ENCODE assay signal across 26 cellular contexts in the genomic region with DNA sequence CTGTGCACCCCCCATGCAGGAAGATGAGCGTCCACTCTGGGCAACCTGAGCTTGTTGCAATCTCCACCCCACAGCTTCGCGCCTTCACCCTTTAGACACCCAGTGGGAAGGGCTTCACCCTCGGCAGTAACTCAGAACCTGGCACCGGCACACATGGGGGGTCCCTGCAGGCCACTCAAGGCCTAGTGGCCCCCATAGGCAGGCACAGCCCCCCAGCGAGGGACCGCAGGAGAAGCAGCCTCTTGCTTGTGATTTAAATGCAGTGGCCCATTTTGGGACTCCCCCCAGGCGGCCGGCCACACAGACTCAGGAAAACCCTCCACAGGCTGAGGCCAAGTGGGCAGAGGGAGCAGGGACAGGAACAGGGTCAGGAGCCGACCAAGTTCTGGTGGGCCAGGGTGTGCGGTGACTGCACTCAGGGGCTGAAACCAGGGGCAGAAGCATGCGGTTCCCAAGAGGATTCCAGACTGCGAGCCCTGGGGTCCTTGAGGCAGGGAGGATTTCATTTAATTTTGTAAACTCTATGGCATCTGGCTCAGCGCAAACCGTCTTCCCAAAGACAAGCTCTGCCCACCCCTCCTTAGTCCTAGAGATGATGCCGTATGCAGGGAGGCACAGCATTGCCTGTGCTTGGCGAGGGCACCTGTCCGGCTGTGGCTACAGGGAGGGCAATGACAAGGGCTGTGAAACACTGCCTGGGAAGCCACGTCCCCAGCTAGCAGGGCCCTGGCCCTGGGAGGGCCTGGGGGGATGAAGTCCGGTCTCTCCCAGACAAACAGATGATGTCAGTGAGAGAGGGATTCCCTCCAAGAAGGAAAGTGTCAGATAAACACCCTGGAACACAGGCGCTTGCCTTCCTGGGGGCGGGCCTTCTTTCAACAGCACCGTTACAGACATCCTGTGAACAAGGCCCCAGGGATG. TPM values are rescaled to one million over a fixed set of nuclear protein-coding genes. Genes with fewer than 3 reads are reported as not detected.
DNase-seq lines count a peak whose midpoint lies in the region; ATAC-seq and TF ChIP-seq lines count a peak whose summit lies in the region.
"Had no signal": no experiment of that assay in that cellular context is flagged by ENCODE, and none has a peak within 500 bp of the region (broad histone marks: within the 10 kb centered on the region; RNA-seq: fewer than 3 reads in every experiment).

No MANE protein-coding gene starts in this region.

- H3K4me1 ChIP-seq in GM23338 (ENCODE audit: insufficient read depth) = no peaks in the 10 kb centered on the region; the same call in 1 of the 2 replicates
- H3K4me1 ChIP-seq: pancreas had no signal

- H3K4me2 ChIP-seq in GM23338 = no peak overlapping the region
- H3K4me2 ChIP-seq: smooth muscle cell had no signal

- H3K4me1 Mint-ChIP-seq in GM23338 (peaks cover 25% of the 10 kb centered on the region), nephron progenitor cell (peaks cover 56% of the 10 kb centered on the region), chondrocyte (ENCODE audit: low read depth) (no peaks in the 10 kb centered on the region)
- H3K4me1 Mint-ChIP-seq: T-cell had no signal

- H3K27me3 Mint-ChIP-seq in GM23338 (ENCODE audit: insufficient read depth, low read depth, poor library complexity) (peaks cover 15% of the 10 kb centered on the region), nephron progenitor cell (ENCODE audit: low read depth, poor library complexity) (peaks cover 6% of the 10 kb centered on the region), chondrocyte (ENCODE audit: low read depth) (peaks cover 26% of the 10 kb centered on the region)

- 0 out of 2 replicates have a peak overlapping the region, but pooled peaks have one; percentile 32 for H2AFZ ChIP-seq in GM23338

- no peaks in the 10 kb centered on the region for H3F3A ChIP-seq in GM23338 (replicated peaks; ENCODE audit: low read depth)

- no peak overlapping the region for H3K27ac ChIP-seq in GM23338 (ENCODE audit: low read depth)
- H3K27ac ChIP-seq: body of pancreas, pancreas had no signal

- POLR2A ChIA-PET in GM10248 (lab: Yijun Ruan, JAX) = no interaction called here

- no peak for ATAC-seq in GM23338
- ATAC-seq: body of pancreas, GM12878, T-cell had no signal

- CTCF ChIA-PET in GM10248 (lab: Yijun Ruan, JAX) = no interaction called here

- H4K20me1 ChIP-seq in GM23338 (replicated peaks; ENCODE audit: insufficient read depth) = no peaks in the 10 kb centered on the region

- H3K27ac Mint-ChIP-seq in GM23338 = no peak overlapping the region
- H3K27ac Mint-ChIP-seq in nephron progenitor cell = no peak overlapping the region
- H3K27ac Mint-ChIP-seq in chondrocyte (ENCODE audit: unreplicated experiment) = no peak overlapping the region
- H3K27ac Mint-ChIP-seq: dendritic cell treated with granulocyte-macrophage colony-stimulating factor and Interleukin-4, amounts not matched to agents 40 ng/mL and 50 ng/mL, for 4 days; T-cell had no signal

- no peak for DNase-seq in GM23338 (ENCODE audit: low spot score)
- DNase-seq in LNCaP clone FGC (ENCODE audit: low read depth) = peak; percentile 81
- peak; percentile 10 for DNase-seq in fibroblast of the aortic adventitia (ENCODE audit: low read depth)
- DNase-seq in nephron progenitor cell = peak; percentile 29
- DNase-seq in foreskin melanocyte = no peak
- no peak for DNase-seq in GM10248 (ENCODE audit: extremely low spot score)
- no peak for DNase-seq in chondrocyte (ENCODE audit: low spot score)
- DNase-seq: activated naive CD4-positive, alpha-beta T cell treated with anti-CD3 and anti-CD28 coated beads, Interleukin-2, amount 50 U/mL, for 16 hours; AML-193; body of pancreas; GDM1; Kasumi-1; naive B cell; NCI-H1105 treated with DMSO at 0.1 percent for 48 hours; NCI-H510A; pancreas; stimulated activated CD8-positive, alpha-beta memory T cell treated with anti-CD3 and anti-CD28 coated beads, Interleukin-4, amount 100 ng/mL, for 48 hours; substantia nigra; T-cell had no signal

- no peaks in the 10 kb centered on the region for H3K9me2 ChIP-seq in GM23338 (ENCODE audit: insufficient read depth)

- TF ChIP-seq CTCF in GM23338 (conservative IDR thresholded peaks at IDR 0.05; ENCODE audit: low read depth in 2 of 2) = no peak
- TF ChIP-seq CTCF in LNCaP clone FGC (IDR thresholded peaks at IDR 0.05; ENCODE audit: control insufficient read depth, extremely low read depth, insufficient read depth) = no peak
- no peak for TF ChIP-seq CTCF in fibroblast of the aortic adventitia (IDR thresholded peaks at IDR 0.05; ENCODE audit: insufficient read depth, low read length)
- no peak for TF ChIP-seq CTCF in nephron progenitor cell (IDR thresholded peaks at IDR 0.05)
- TF ChIP-seq CTCF in GM10248 (IDR thresholded peaks at IDR 0.05; ENCODE audit: control extremely low read depth, extremely low read depth, low read depth, missing control alignments) = no peak
- TF ChIP-seq CTCF in chondrocyte (IDR thresholded peaks at IDR 0.05) = no peak

- H3K4me3 Mint-ChIP-seq in GM23338 = no peak overlapping the region
- no peak overlapping the region for H3K4me3 Mint-ChIP-seq in nephron progenitor cell
- no peak overlapping the region for H3K4me3 Mint-ChIP-seq in chondrocyte (ENCODE audit: unreplicated experiment)
- H3K4me3 Mint-ChIP-seq: dendritic cell treated with granulocyte-macrophage colony-stimulating factor and Interleukin-4, amounts not matched to agents 40 ng/mL and 50 ng/mL, for 4 days; naive B cell; T-cell had no signal

- H3K79me2 ChIP-seq in GM23338 (replicated peaks; ENCODE audit: insufficient read depth) = no peaks in the 10 kb centered on the region

- no peaks in the 10 kb centered on the region for H3K36me3 ChIP-seq in GM23338 (ENCODE audit: insufficient read depth)
- H3K36me3 ChIP-seq: pancreas had no signal

- no peak overlapping the region for H3K4me3 ChIP-seq in GM23338
- no peak overlapping the region for H3K4me3 ChIP-seq in LNCaP clone FGC (ENCODE audit: low read depth, low read length)
- H3K4me3 ChIP-seq in fibroblast of the aortic adventitia (ENCODE audit: low read depth, low read length) = no peak overlapping the region
- H3K4me3 ChIP-seq: body of pancreas, GM12878, pancreas, smooth muscle cell had no signal

- no peaks in the 10 kb centered on the region; the same call in 2 of the 3 replicates for H3K9me3 Mint-ChIP-seq in GM23338
- no peaks in the 10 kb centered on the region for H3K9me3 Mint-ChIP-seq in nephron progenitor cell
- H3K9me3 Mint-ChIP-seq in chondrocyte (ENCODE audit: low read depth) = no peaks in the 10 kb centered on the region
- H3K9me3 Mint-ChIP-seq: dendritic cell treated with granulocyte-macrophage colony-stimulating factor and Interleukin-4, amounts not matched to agents 40 ng/mL and 50 ng/mL, for 4 days; naive B cell; T-cell had no signal

- no peaks in the 10 kb centered on the region for H3K36me3 Mint-ChIP-seq in GM23338 (ENCODE audit: low read depth)
- H3K36me3 Mint-ChIP-seq in nephron progenitor cell (ENCODE audit: low read depth) = no peaks in the 10 kb centered on the region
- no peaks in the 10 kb centered on the region for H3K36me3 Mint-ChIP-seq in chondrocyte (ENCODE audit: low read depth)
- H3K36me3 Mint-ChIP-seq: naive B cell, T-cell had no signal

- H3K27me3 ChIP-seq in GM23338 (ENCODE audit: insufficient read depth) = no peaks in the 10 kb centered on the region
- H3K27me3 ChIP-seq: body of pancreas, pancreas had no signal

TF ChIP-seq in GM23338, 12 proteins besides CTCF, POLR2A, EP300 and RAD21 (continues in another document):
- TF ChIP-seq CREB1 (CRISPR knock-in tag; IDR thresholded peaks at IDR 0.05; ENCODE audit: low read depth) (no peak), POLR2AphosphoS5 (IDR thresholded peaks at IDR 0.05; ENCODE audit: low read depth) (no peak), STAT1 (IDR thresholded peaks at IDR 0.05; ENCODE audit: unreplicated experiment) (no peak), EZH2phosphoT487 (IDR thresholded peaks at IDR 0.05; ENCODE audit: unreplicated experiment) (no peak), JUNB (IDR thresholded peaks at IDR 0.05; ENCODE audit: unreplicated experiment) (no peak), NANOG (IDR thresholded peaks at IDR 0.05; ENCODE audit: borderline replicate concordance) (no peak), EZH2 (IDR thresholded peaks at IDR 0.05; ENCODE audit: low read depth, unreplicated experiment) (no peak), ZNF331 (CRISPR knock-in tag; IDR thresholded peaks at IDR 0.05; ENCODE audit: low read depth) (no peak)
- TF ChIP-seq, protein P1, sequence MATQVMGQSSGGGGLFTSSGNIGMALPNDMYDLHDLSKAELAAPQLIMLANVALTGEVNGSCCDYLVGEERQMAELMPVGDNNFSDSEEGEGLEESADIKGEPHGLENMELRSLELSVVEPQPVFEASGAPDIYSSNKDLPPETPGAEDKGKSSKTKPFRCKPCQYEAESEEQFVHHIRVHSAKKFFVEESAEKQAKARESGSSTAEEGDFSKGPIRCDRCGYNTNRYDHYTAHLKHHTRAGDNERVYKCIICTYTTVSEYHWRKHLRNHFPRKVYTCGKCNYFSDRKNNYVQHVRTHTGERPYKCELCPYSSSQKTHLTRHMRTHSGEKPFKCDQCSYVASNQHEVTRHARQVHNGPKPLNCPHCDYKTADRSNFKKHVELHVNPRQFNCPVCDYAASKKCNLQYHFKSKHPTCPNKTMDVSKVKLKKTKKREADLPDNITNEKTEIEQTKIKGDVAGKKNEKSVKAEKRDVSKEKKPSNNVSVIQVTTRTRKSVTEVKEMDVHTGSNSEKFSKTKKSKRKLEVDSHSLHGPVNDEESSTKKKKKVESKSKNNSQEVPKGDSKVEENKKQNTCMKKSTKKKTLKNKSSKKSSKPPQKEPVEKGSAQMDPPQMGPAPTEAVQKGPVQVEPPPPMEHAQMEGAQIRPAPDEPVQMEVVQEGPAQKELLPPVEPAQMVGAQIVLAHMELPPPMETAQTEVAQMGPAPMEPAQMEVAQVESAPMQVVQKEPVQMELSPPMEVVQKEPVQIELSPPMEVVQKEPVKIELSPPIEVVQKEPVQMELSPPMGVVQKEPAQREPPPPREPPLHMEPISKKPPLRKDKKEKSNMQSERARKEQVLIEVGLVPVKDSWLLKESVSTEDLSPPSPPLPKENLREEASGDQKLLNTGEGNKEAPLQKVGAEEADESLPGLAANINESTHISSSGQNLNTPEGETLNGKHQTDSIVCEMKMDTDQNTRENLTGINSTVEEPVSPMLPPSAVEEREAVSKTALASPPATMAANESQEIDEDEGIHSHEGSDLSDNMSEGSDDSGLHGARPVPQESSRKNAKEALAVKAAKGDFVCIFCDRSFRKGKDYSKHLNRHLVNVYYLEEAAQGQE (IDR thresholded peaks at IDR 0.05; ENCODE audit: unreplicated experiment) = no peak

RNA-seq across cellular contexts. Expression of a gene that starts 52.9 kb away (rescaled TPM):
- total RNA-seq in GM23338 (2014; rRNA removed; shearing (Covaris generic)) = not detected in 2 replicates
- polyA plus RNA-seq in GM23338 (2016; fragmentation: Nextera tagmentation; extraction: Ambion mirVana) = not detected in 2 replicates
- not detected in 2 replicates for total RNA-seq in fibroblast of the aortic adventitia (ENCODE audit: low replicate concordance)
- total RNA-seq in chondrocyte = not detected in 3 replicates
- total RNA-seq: body of pancreas, Calu3, epithelial cell of proximal tubule, glomerular endothelial cell, GM12878, lung microvascular endothelial cell, pancreas, smooth muscle cell, T-cell had no signal
- polyA plus RNA-seq: GM12878, pancreas, smooth muscle cell had no signal

Comparison
In these comparisons a context has a peak if more than half of its experiments do, and no peak if none do; other contexts are left out.
1. DNase-seq: peak in LNCaP clone FGC (single experiment), fibroblast of the aortic adventitia (single experiment) and nephron progenitor cell (single experiment); none in GM23338 (single experiment), foreskin melanocyte (single experiment), GM10248 (single experiment) and chondrocyte (single experiment).